In the genomic region with DNA sequence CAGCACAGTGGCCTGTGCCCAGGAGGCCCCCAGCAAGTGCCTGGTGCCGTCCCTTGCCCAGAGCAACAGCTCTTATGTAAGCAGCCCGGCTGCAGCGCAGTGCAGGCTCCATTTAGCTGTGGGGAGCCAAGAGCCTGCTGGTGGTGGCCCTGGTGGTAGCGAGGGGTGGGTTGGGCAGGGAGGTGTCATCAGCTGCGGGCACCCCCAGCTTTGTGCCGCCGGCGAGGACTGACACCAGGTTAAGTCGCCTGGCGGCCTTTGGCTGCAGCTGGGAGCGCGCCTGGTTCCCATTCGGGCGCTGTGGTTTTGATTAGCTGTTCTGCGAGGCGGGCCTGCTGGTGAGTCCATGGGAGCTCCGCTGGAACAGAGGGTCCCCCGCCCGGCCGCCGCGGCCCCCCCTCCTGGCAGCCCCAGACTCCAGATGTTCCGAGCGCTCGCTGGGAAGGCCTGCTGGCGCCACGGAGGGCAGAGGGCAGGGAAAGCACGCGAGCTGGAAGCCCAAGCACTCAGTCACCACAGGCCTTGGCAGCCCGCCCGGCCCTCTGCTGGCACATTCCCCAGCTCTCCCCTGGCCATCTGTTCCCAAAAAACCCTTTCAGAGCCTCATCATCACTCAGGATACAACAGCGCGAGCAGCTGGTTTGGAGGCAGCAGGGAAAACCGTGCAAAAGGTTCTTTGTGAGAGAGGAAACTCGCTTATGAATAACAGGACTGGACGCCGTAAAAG, we compare ENCODE assay signal across 2 cellular contexts.
A peak's percentile ranks its signal among the peaks of the same experiment; 100 is the strongest.
TF ChIP-seq lines count a peak whose summit lies in the region.

No MANE protein-coding gene starts in this region.

TF ChIP-seq in HEK293, 187 proteins besides CTCF, POLR2A, EP300 and RAD21 (continued from another document and continues in another):
- TF ChIP-seq REST (tag by site-specific recombination; IDR thresholded peaks at IDR 0.05) (0 out of 2 replicates have a peak, but pooled peaks have one; percentile 17), YY1 (tag by site-specific recombination; IDR thresholded peaks at IDR 0.05) (no peak), GLIS2 (tag by site-specific recombination; IDR thresholded peaks at IDR 0.05) (peak; percentile 95), ZBTB8A (tag by site-specific recombination; IDR thresholded peaks at IDR 0.05) (peak; percentile 74), ZNF423 (tag by site-specific recombination; IDR thresholded peaks at IDR 0.05) (peak; percentile 47; the same call in 1 of the 2 replicates), ZIC2 (tag by site-specific recombination; IDR thresholded peaks at IDR 0.05) (peak; percentile 99), ZEB2 (tag by site-specific recombination; IDR thresholded peaks at IDR 0.05) (peak; percentile 91), ZNF157 (tag by site-specific recombination; IDR thresholded peaks at IDR 0.05) (no peak), ZXDB (tag by site-specific recombination; IDR thresholded peaks at IDR 0.05) (peak; percentile 89), IKZF3 (tag by site-specific recombination; IDR thresholded peaks at IDR 0.05) (peak; percentile 90), ZNF140 (tag by site-specific recombination; IDR thresholded peaks at IDR 0.05) (no peak), BCL11A (tag by site-specific recombination; IDR thresholded peaks at IDR 0.05; ENCODE audit: low read depth) (peak; percentile 77; the same call in 1 of the 2 replicates), ZNF473 (tag by site-specific recombination; IDR thresholded peaks at IDR 0.05) (no peak), ZNF449 (tag by site-specific recombination; IDR thresholded peaks at IDR 0.05) (peak; percentile 74), ZNF280C (tag by site-specific recombination; IDR thresholded peaks at IDR 0.05) (no peak), ATF2 (tag by site-specific recombination; IDR thresholded peaks at IDR 0.05; ENCODE audit: low read depth) (no peak)
- TF ChIP-seq, protein P1, sequence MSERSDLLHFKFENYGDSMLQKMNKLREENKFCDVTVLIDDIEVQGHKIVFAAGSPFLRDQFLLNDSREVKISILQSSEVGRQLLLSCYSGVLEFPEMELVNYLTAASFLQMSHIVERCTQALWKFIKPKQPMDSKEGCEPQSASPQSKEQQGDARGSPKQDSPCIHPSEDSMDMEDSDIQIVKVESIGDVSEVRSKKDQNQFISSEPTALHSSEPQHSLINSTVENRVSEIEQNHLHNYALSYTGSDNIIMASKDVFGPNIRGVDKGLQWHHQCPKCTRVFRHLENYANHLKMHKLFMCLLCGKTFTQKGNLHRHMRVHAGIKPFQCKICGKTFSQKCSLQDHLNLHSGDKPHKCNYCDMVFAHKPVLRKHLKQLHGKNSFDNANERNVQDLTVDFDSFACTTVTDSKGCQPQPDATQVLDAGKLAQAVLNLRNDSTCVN (tag by site-specific recombination; optimal IDR thresholded peaks at IDR 0.05), result peak; percentile 48

TF ChIP-seq in HepG2, 621 proteins besides CTCF, POLR2A, EP300 and RAD21 (continued from another document and continues in another):
- TF ChIP-seq, protein P2, sequence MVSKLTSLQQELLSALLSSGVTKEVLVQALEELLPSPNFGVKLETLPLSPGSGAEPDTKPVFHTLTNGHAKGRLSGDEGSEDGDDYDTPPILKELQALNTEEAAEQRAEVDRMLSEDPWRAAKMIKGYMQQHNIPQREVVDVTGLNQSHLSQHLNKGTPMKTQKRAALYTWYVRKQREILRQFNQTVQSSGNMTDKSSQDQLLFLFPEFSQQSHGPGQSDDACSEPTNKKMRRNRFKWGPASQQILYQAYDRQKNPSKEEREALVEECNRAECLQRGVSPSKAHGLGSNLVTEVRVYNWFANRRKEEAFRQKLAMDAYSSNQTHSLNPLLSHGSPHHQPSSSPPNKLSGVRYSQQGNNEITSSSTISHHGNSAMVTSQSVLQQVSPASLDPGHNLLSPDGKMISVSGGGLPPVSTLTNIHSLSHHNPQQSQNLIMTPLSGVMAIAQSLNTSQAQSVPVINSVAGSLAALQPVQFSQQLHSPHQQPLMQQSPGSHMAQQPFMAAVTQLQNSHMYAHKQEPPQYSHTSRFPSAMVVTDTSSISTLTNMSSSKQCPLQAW (CRISPR knock-in tag; IDR thresholded peaks at IDR 0.05), result no peak
- TF ChIP-seq ZNF747 (CRISPR knock-in tag; IDR thresholded peaks at IDR 0.05; ENCODE audit: borderline replicate concordance), result peak; percentile 53; the same call in 1 of the 2 replicates
- TF ChIP-seq PHF5A (CRISPR knock-in tag; IDR thresholded peaks at IDR 0.05; ENCODE audit: low read depth, unreplicated experiment), result peak; percentile 40
- TF ChIP-seq ZMAT3 (CRISPR knock-in tag; conservative IDR thresholded peaks at IDR 0.05), result 0 out of 2 replicates have a peak, but pooled peaks have one; percentile 41
- TF ChIP-seq FOSL1 (CRISPR knock-in tag; IDR thresholded peaks at IDR 0.05; ENCODE audit: borderline replicate concordance), result no peak
- TF ChIP-seq SOX6 (IDR thresholded peaks at IDR 0.05), result no peak
- TF ChIP-seq SOX6 (CRISPR knock-in tag; IDR thresholded peaks at IDR 0.05), result 0 out of 2 replicates have a peak, but pooled peaks have one; percentile 3
- no peak for TF ChIP-seq ZMYM2 (CRISPR knock-in tag; IDR thresholded peaks at IDR 0.05)
- TF ChIP-seq ZBTB39 (CRISPR knock-in tag; IDR thresholded peaks at IDR 0.05), result no peak
- peak; percentile 28 for TF ChIP-seq HNRNPLL (IDR thresholded peaks at IDR 0.05; ENCODE audit: low read depth, low read length, poor library complexity, severe bottlenecking)
- TF ChIP-seq ZBTB1 (CRISPR knock-in tag; IDR thresholded peaks at IDR 0.05; ENCODE audit: borderline replicate concordance), result no peak
- TF ChIP-seq ZSCAN21 (CRISPR knock-in tag; IDR thresholded peaks at IDR 0.05; ENCODE audit: borderline replicate concordance), result peak; percentile 82; the same call in 1 of the 2 replicates
- peak; percentile 47; the same call in 1 of the 2 replicates for TF ChIP-seq TEAD2 (CRISPR knock-in tag; IDR thresholded peaks at IDR 0.05)
- no peak for TF ChIP-seq ZNF83 (CRISPR knock-in tag; IDR thresholded peaks at IDR 0.05; ENCODE audit: borderline replicate concordance)
- TF ChIP-seq, protein P3, sequence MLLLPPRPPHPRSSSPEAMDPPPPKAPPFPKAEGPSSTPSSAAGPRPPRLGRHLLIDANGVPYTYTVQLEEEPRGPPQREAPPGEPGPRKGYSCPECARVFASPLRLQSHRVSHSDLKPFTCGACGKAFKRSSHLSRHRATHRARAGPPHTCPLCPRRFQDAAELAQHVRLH (CRISPR knock-in tag; IDR thresholded peaks at IDR 0.05; ENCODE audit: borderline replicate concordance, low read depth), result peak; percentile 46; the same call in 1 of the 2 replicates
- peak; percentile 55; the same call in 1 of the 2 replicates for TF ChIP-seq ZNF710 (CRISPR knock-in tag; IDR thresholded peaks at IDR 0.05; ENCODE audit: borderline replicate concordance)
- TF ChIP-seq THAP9 (CRISPR knock-in tag; IDR thresholded peaks at IDR 0.05; ENCODE audit: borderline replicate concordance), result peak; percentile 45; the same call in 1 of the 2 replicates
- no peak for TF ChIP-seq ZNF569 (CRISPR knock-in tag; IDR thresholded peaks at IDR 0.05; ENCODE audit: borderline replicate concordance)
- TF ChIP-seq ZNF891 (CRISPR knock-in tag; IDR thresholded peaks at IDR 0.05), result peak; percentile 80; the same call in 1 of the 2 replicates
- TF ChIP-seq ZNF441 (CRISPR knock-in tag; IDR thresholded peaks at IDR 0.05; ENCODE audit: borderline replicate concordance), result 0 out of 2 replicates have a peak, but pooled peaks have one; percentile 16
- TF ChIP-seq ZIK1 (CRISPR knock-in tag; IDR thresholded peaks at IDR 0.05; ENCODE audit: borderline replicate concordance, low read depth), result no peak
- TF ChIP-seq ZNF326 (CRISPR knock-in tag; IDR thresholded peaks at IDR 0.05; ENCODE audit: borderline replicate concordance), result no peak
- no peak for TF ChIP-seq ZNF33B (CRISPR knock-in tag; IDR thresholded peaks at IDR 0.05)
- TF ChIP-seq ZNF691 (CRISPR knock-in tag; IDR thresholded peaks at IDR 0.05; ENCODE audit: borderline replicate concordance, low read depth), result no peak
- no peak for TF ChIP-seq ZNF17 (CRISPR knock-in tag; IDR thresholded peaks at IDR 0.05)
- TF ChIP-seq KLF16 (CRISPR knock-in tag; IDR thresholded peaks at IDR 0.05), result peak in 1 of 2 experiments; percentile 53; a peak in 1 of 4 replicates
- peak; percentile 90 for TF ChIP-seq HIC2 (CRISPR knock-in tag; IDR thresholded peaks at IDR 0.05; ENCODE audit: low read depth)
- TF ChIP-seq ZNF354B (CRISPR knock-in tag; IDR thresholded peaks at IDR 0.05), result peak; percentile 31; the same call in 1 of the 2 replicates
- TF ChIP-seq ZNF766 (CRISPR knock-in tag; IDR thresholded peaks at IDR 0.05; ENCODE audit: borderline replicate concordance), result no peak
- no peak for TF ChIP-seq LBX2 (CRISPR knock-in tag; IDR thresholded peaks at IDR 0.05; ENCODE audit: borderline replicate concordance)
